ENCODE assay signal across 30 cellular contexts in the genomic region with DNA sequence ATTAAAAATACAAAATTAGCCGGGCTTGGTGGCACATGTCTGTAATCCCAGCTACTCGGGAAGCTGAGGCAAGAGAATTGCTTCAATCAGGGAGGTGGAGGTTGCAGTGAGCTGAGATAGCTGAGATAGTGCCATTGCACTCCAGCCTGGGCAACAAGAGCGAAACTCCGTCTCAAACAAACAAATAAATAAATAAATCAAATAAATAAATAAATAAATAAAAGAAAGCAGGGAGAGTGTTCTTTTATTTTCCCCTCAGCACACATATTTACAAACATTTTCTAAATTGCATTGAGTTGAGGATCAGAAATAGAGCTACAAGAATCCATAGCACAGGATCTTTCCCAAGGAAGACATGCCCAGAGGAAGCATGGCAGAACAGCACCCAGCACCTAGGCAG.
"Had no signal": no experiment of that assay in that cellular context is flagged by ENCODE, and none has a peak within 500 bp of the region (broad histone marks: within the 10 kb centered on the region; RNA-seq: fewer than 3 reads in every experiment).

No MANE protein-coding gene starts in this region.

- H3K4me1 Mint-ChIP-seq: natural killer cell; neural progenitor cell; stimulated activated memory B cell treated with anti-CD40 and anti-IgM and Interleukin-4, amounts not matched to agents 10 μg/mL and 1 μg/mL and 100 μg/mL, for 72 hours; stimulated activated naive CD8-positive, alpha-beta T cell treated with anti-CD3 and anti-CD28 coated beads, Interleukin-15, amount 100 ng/mL, for 72 hours had no signal

- H3K27ac ChIP-seq: neural progenitor cell, ovary, parathyroid adenoma, psoas muscle, right lobe of liver, sigmoid colon, spleen, suprapubic skin, testis, tibial artery, transverse colon, upper lobe of right lung, uterus had no signal

- H3K4me3 ChIP-seq: neural progenitor cell, ovary, psoas muscle, right lobe of liver, sigmoid colon, spleen, suprapubic skin, testis, tibial artery, transverse colon, upper lobe of right lung, uterus had no signal

- H3K36me3 Mint-ChIP-seq: neural progenitor cell; stimulated activated memory B cell treated with anti-CD40 and anti-IgM and Interleukin-4, amounts not matched to agents 10 μg/mL and 1 μg/mL and 100 μg/mL, for 72 hours; type B pancreatic cell had no signal

- H3K9ac ChIP-seq: neural progenitor cell, parathyroid adenoma had no signal

- H3K36me3 ChIP-seq: neural progenitor cell, ovary, right lobe of liver, sigmoid colon, spleen, suprapubic skin, tibial artery, transverse colon, upper lobe of right lung, uterus had no signal

- H3K9me3 ChIP-seq: ovary, psoas muscle, right lobe of liver, sigmoid colon, spleen, suprapubic skin, testis, tibial artery, transverse colon, upper lobe of right lung, uterus had no signal

- ATAC-seq: natural killer cell; psoas muscle; right cardiac atrium; right lobe of liver; stimulated activated memory B cell treated with anti-CD40 and anti-IgM and Interleukin-4, amounts not matched to agents 10 μg/mL and 1 μg/mL and 100 μg/mL, for 72 hours; stimulated activated naive CD8-positive, alpha-beta T cell treated with anti-CD3 and anti-CD28 coated beads, Interleukin-15, amount 100 ng/mL, for 72 hours; stimulated activated naive CD8-positive, alpha-beta T cell treated with anti-CD3 and anti-CD28 coated beads, Interleukin-15, Interleukin-2, amounts not matched to agents 100 U/mL and 50 U/mL, for 24 hours; upper lobe of right lung had no signal

- H3K79me2 ChIP-seq: parathyroid adenoma had no signal

- H3K27me3 Mint-ChIP-seq: progenitor cell of endocrine pancreas; stimulated activated memory B cell treated with anti-CD40 and anti-IgM and Interleukin-4, amounts not matched to agents 10 μg/mL and 1 μg/mL and 100 μg/mL, for 72 hours; stimulated activated naive CD8-positive, alpha-beta T cell treated with anti-CD3 and anti-CD28 coated beads, Interleukin-15, amount 100 ng/mL, for 72 hours; type B pancreatic cell had no signal

- H3K4me2 ChIP-seq: neural progenitor cell had no signal

- H3K4me3 Mint-ChIP-seq: natural killer cell; nephron; neural progenitor cell; stimulated activated memory B cell treated with anti-CD40 and anti-IgM and Interleukin-4, amounts not matched to agents 10 μg/mL and 1 μg/mL and 100 μg/mL, for 72 hours; stimulated activated naive CD8-positive, alpha-beta T cell treated with anti-CD3 and anti-CD28 coated beads, Interleukin-15, amount 100 ng/mL, for 72 hours; type B pancreatic cell had no signal

- H3K27ac Mint-ChIP-seq: natural killer cell; nephron; neural progenitor cell; progenitor cell of endocrine pancreas; stimulated activated memory B cell treated with anti-CD40 and anti-IgM and Interleukin-4, amounts not matched to agents 10 μg/mL and 1 μg/mL and 100 μg/mL, for 72 hours; stimulated activated naive CD8-positive, alpha-beta T cell treated with anti-CD3 and anti-CD28 coated beads, Interleukin-15, amount 100 ng/mL, for 72 hours; type B pancreatic cell had no signal

- DNase-seq: natural killer cell; occipital lobe; ovary; psoas muscle; right lobe of liver; sigmoid colon; small intestine; spleen; stimulated activated CD4-positive, alpha-beta T cell treated with anti-CD3 and anti-CD28 coated beads, Interleukin-12 subunit alpha, Interleukin-12 subunit beta, amount 100 ng/mL, for 4 hours; stimulated activated CD4-positive, alpha-beta T cell treated with anti-CD3 and anti-CD28 coated beads, Interleukin-1b, Interleukin-23, amount 100 ng/mL, for 48 hours; stimulated activated CD4-positive, alpha-beta T cell treated with anti-CD3 and anti-CD28 coated beads, Interleukin-4, amount 100 ng/mL, for 1 hour; stimulated activated CD4-positive, alpha-beta T cell treated with anti-CD3 and anti-CD28 coated beads, Interleukin-4, amount 100 ng/mL, for 4 hours; stimulated activated CD8-positive, alpha-beta memory T cell treated with anti-CD3 and anti-CD28 coated beads, Interleukin-4, amount 100 ng/mL, for 48 hours; stimulated activated naive CD4-positive, alpha-beta T cell; stimulated activated naive CD8-positive, alpha-beta T cell treated with anti-CD3 and anti-CD28 coated beads, Interleukin-15, amount 100 ng/mL, for 72 hours; stimulated activated naive CD8-positive, alpha-beta T cell treated with anti-CD3 and anti-CD28 coated beads, Interleukin-15, Interleukin-2, amounts not matched to agents 100 U/mL and 50 U/mL, for 24 hours; substantia nigra; testis; tibial artery; transverse colon; upper lobe of right lung; uterus had no signal

- H2AFZ ChIP-seq: neural progenitor cell, parathyroid adenoma had no signal

- H3K9me3 Mint-ChIP-seq: nephron, neural progenitor cell, type B pancreatic cell had no signal

- H3K4me1 ChIP-seq: neural progenitor cell, parathyroid adenoma, psoas muscle, right lobe of liver, sigmoid colon, spleen, testis, tibial artery, transverse colon, upper lobe of right lung, uterus had no signal

- H3K27me3 ChIP-seq: neural progenitor cell, ovary, right lobe of liver, sigmoid colon, spleen, suprapubic skin, testis, tibial artery, transverse colon, upper lobe of right lung, uterus had no signal
